1 cellular context compared by ENCODE assay signal in genomic region chr13:20772401-20773131, GRCh38.
TF ChIP-seq lines count a peak whose summit lies in the region.

No MANE protein-coding gene starts in this region.

TF ChIP-seq in GM12878, 131 proteins besides CTCF, POLR2A, EP300 and RAD21 (continued from another document):
- TF ChIP-seq WRNIP1 (IDR thresholded peaks at IDR 0.05; ENCODE audit: borderline replicate concordance, low read depth, low read length) (0 out of 2 replicates have a peak, but pooled peaks have one; percentile 51), CEBPB (IDR thresholded peaks at IDR 0.05; ENCODE audit: borderline replicate concordance in 1 of 2, low read depth in 2 of 2, low read length in 2 of 2) (no peak), MLLT1 (IDR thresholded peaks at IDR 0.05) (peak; percentile 93)
